ENCODE assay signal across 9 cellular contexts in genomic region chr11:76674517-76675400, GRCh38. TPM values are rescaled to one million over a fixed set of nuclear protein-coding genes. Genes with fewer than 3 reads are reported as not detected.
DNase-seq lines count a peak whose midpoint lies in the region; ATAC-seq and TF ChIP-seq lines count a peak whose summit lies in the region.
"Had no signal": no experiment of that assay in that cellular context is flagged by ENCODE, and none has a peak within 500 bp of the region (broad histone marks: within the 10 kb centered on the region; RNA-seq: fewer than 3 reads in every experiment).

No MANE protein-coding gene starts in this region.

- peak; percentile 35; the same call in 1 of the 3 replicates for TF ChIP-seq CTCF in GM12872 (IDR thresholded peaks at IDR 0.05; ENCODE audit: insufficient read depth, low read depth, low read length)

- peaks cover 0 to 8% (median 2%) of the 10 kb centered on the region in 3 donors for H3K27me3 Mint-ChIP-seq in immature natural killer cell (ENCODE audit: low read depth in 3 of 3)

- no peak overlapping the region for H3K27ac Mint-ChIP-seq in immature natural killer cell

- DNase-seq in NAMALWA (ENCODE audit: low spot score) = peak; percentile 85
- peak; percentile 72 for DNase-seq in germinal center (ENCODE audit: low spot score)
- DNase-seq in stimulated activated CD4-positive, alpha-beta T cell treated with anti-CD3 and anti-CD28 coated beads, Interleukin-2, amount 100 ng/mL, for 48 hours = no peak
- no peak for DNase-seq in immature natural killer cell
- no peak for DNase-seq in activated CD4-positive, alpha-beta T cell treated with anti-CD3 and anti-CD28 coated beads, Interleukin-2, amount 50 U/mL, for 1 hour
- DNase-seq in HuH-7.5 (ENCODE audit: low spot score) = no peak
- DNase-seq: upper lobe of left lung had no signal

- no peaks in the 10 kb centered on the region for H3K9me3 Mint-ChIP-seq in immature natural killer cell

- peak; percentile 45 for ATAC-seq in GM21529 (IDR thresholded peaks at IDR 0.05; ENCODE audit: unreplicated experiment)

- H3K4me1 Mint-ChIP-seq in immature natural killer cell = peaks cover 30 to 31% of the 10 kb centered on the region in 2 donors

- H3K4me3 Mint-ChIP-seq in immature natural killer cell = no peak overlapping the region

- H3K36me3 Mint-ChIP-seq in immature natural killer cell = no peaks in the 10 kb centered on the region

RNA-seq across cellular contexts. Expression of gene LRRC32, which starts 4.2 kb away (rescaled TPM):
- under 1 TPM in 1 of 3 donors, not detected in 2; 0.45 TPM for polyA plus RNA-seq in immature natural killer cell

Comparison
In these comparisons a context has a peak if more than half of its experiments do, and no peak if none do; other contexts are left out.
1. DNase-seq: peak in NAMALWA (single experiment) and germinal center (single experiment); none in stimulated activated CD4-positive, alpha-beta T cell treated with anti-CD3 and anti-CD28 coated beads, Interleukin-2, amount 100 ng/mL, for 48 hours (0 of 2), immature natural killer cell (0 of 3), activated CD4-positive, alpha-beta T cell treated with anti-CD3 and anti-CD28 coated beads, Interleukin-2, amount 50 U/mL, for 1 hour (single experiment) and HuH-7.5 (single experiment).